ENCODE assay signal across 8 cellular contexts in genomic region chr11:62621567-62622470, GRCh38. TPM values are rescaled to one million over a fixed set of nuclear protein-coding genes. Genes with fewer than 3 reads are reported as not detected.
A peak's percentile ranks its signal among the peaks of the same experiment; 100 is the strongest.
DNase-seq lines count a peak whose midpoint lies in the region; ATAC-seq lines count a peak whose summit lies in the region.

Gene B3GAT3, minus strand, starts transcription at chr11:62621986. Its CDS starts 39 bp downstream, at chr11:62621947.

- H3K4me3 ChIP-seq in BLaER1: peak within 1 kb of the TSS; percentile 85

- no peaks in the 10 kb centered on the region for H3K27me3 ChIP-seq in BLaER1

- DNase-seq in NCI-H69 (lab: John Stamatoyannopoulos, UW): peak; percentile 100
- peak; percentile 98 for DNase-seq in activated CD4-positive, alpha-beta T cell treated with anti-CD3 and anti-CD28 coated beads, Interleukin-2, amount 10 ng/mL, durations not matched to agents 7 days and 5 days
- DNase-seq in cortex of kidney (lab: John Stamatoyannopoulos, UW): peak; percentile 86
- peak; percentile 99 for DNase-seq in left kidney (ENCODE audit: low read depth, low spot score)
- DNase-seq in stimulated activated CD4-positive, alpha-beta T cell treated with anti-CD3 and anti-CD28 coated beads, Interleukin-2, amount 100 ng/mL, for 24 hours: peak; percentile 95 to 97

- H3K27ac ChIP-seq in BLaER1: peak within 1 kb of the TSS; percentile 88

- peak within 1 kb of the TSS; percentile 91 for H3K9ac ChIP-seq in BLaER1

- peak within 1 kb of the TSS; percentile 98 for H3K27ac Mint-ChIP-seq in activated CD4-positive, alpha-beta T cell treated with anti-CD3 and anti-CD28 coated beads, Interleukin-2, amount 10 ng/mL, durations not matched to agents 7 days and 5 days

- H3K9me3 Mint-ChIP-seq in activated CD4-positive, alpha-beta T cell treated with anti-CD3 and anti-CD28 coated beads, Interleukin-2, amount 10 ng/mL, durations not matched to agents 7 days and 5 days: no peaks in the 10 kb centered on the region

- H3K9me3 ChIP-seq in BLaER1: no peaks in the 10 kb centered on the region

- H4K20me1 ChIP-seq in BLaER1: 0 out of 2 replicates have a peak, but pooled peaks cover 5% of the 10 kb centered on the region

- peak within 1 kb of the TSS; percentile 85 for H3K4me3 Mint-ChIP-seq in activated CD4-positive, alpha-beta T cell treated with anti-CD3 and anti-CD28 coated beads, Interleukin-2, amount 10 ng/mL, durations not matched to agents 7 days and 5 days

- CTCF ChIA-PET in activated CD4-positive, alpha-beta T cell treated with anti-CD3 and anti-CD28 coated beads, Interleukin-2, amount 10 ng/mL, durations not matched to agents 7 days and 5 days (lab: Charles Lee): interaction anchor here (1.0 to 4.7 kb wide), 14 partner anchors 8 to 164 kb away, joined by 3 to 40 read pairs (median 4); partner anchors contain the start of genes EML3, LBHD1, ROM1 and ZBTB3

- peaks cover 58% of the 10 kb centered on the region for H3K4me1 ChIP-seq in BLaER1

- peaks cover 27% of the 10 kb centered on the region for H3K4me1 Mint-ChIP-seq in activated CD4-positive, alpha-beta T cell treated with anti-CD3 and anti-CD28 coated beads, Interleukin-2, amount 10 ng/mL, durations not matched to agents 7 days and 5 days

- peak within 1 kb of the TSS; percentile 97 for H3K4me2 ChIP-seq in BLaER1

- no peaks in the 10 kb centered on the region for H3K27me3 Mint-ChIP-seq in activated CD4-positive, alpha-beta T cell treated with anti-CD3 and anti-CD28 coated beads, Interleukin-2, amount 10 ng/mL, durations not matched to agents 7 days and 5 days

- peaks cover 30% of the 10 kb centered on the region for H3K36me3 ChIP-seq in BLaER1

- peaks cover 36% of the 10 kb centered on the region for H3K36me3 Mint-ChIP-seq in activated CD4-positive, alpha-beta T cell treated with anti-CD3 and anti-CD28 coated beads, Interleukin-2, amount 10 ng/mL, durations not matched to agents 7 days and 5 days (ENCODE audit: low read depth)

- POLR2A ChIA-PET in activated CD4-positive, alpha-beta T cell treated with anti-CD3 and anti-CD28 coated beads, Interleukin-2, amount 10 ng/mL, durations not matched to agents 7 days and 5 days (lab: Charles Lee): interaction anchor here (0.6 to 1.7 kb wide), 3 partner anchors 29 to 43 kb away, joined by 3 to 9 read pairs (median 4); partner anchors contain the start of genes C11orf98, CSKMT and TUT1

- ATAC-seq in GM19328 (IDR thresholded peaks at IDR 0.05; ENCODE audit: unreplicated experiment): peak; percentile 90
- ATAC-seq in HG03520 (IDR thresholded peaks at IDR 0.05; ENCODE audit: unreplicated experiment): peak; percentile 87

RNA-seq across cellular contexts. Expression of gene B3GAT3, which starts in this region (rescaled TPM):
- total RNA-seq in activated CD4-positive, alpha-beta T cell treated with anti-CD3 and anti-CD28 coated beads, Interleukin-2, amount 10 ng/mL, durations not matched to agents 7 days and 5 days: 10 to 100 TPM; 63.4 to 71.1 TPM

Comparison
In these comparisons a context has a peak if more than half of its experiments do, and no peak if none do; other contexts are left out.
1. Peak in every context shown above with its lines: DNase-seq, ATAC-seq, H3K4me3 ChIP-seq and H3K27ac ChIP-seq.